Comparison of ENCODE assay signal across 1 cellular context in genomic region chr19:49212302-49212701, GRCh38.
TF ChIP-seq lines count a peak whose summit lies in the region.

No MANE protein-coding gene starts in this region.

TF ChIP-seq in GM12878, 131 proteins besides CTCF, POLR2A, EP300 and RAD21:
- TF ChIP-seq CUX1 (IDR thresholded peaks at IDR 0.05; ENCODE audit: insufficient replicate concordance, low read depth, low read length), result no peak
- TF ChIP-seq ZSCAN29 (IDR thresholded peaks at IDR 0.05), result no peak
- TF ChIP-seq ETV6 (conservative IDR thresholded peaks at IDR 0.05 in 1 of 2, IDR thresholded peaks at IDR 0.05 in 1 of 2; ENCODE audit: borderline replicate concordance in 1 of 2, low read depth in 1 of 2), result peak in 1 of 2 experiments; percentile 97; a peak in 2 of 4 replicates
- TF ChIP-seq NBN (IDR thresholded peaks at IDR 0.05), result no peak
- 0 out of 2 replicates have a peak, but pooled peaks have one; percentile 17 for TF ChIP-seq PKNOX1 (IDR thresholded peaks at IDR 0.05)
- TF ChIP-seq PAX8 (IDR thresholded peaks at IDR 0.05), result no peak
- no peak for TF ChIP-seq CBX3 (IDR thresholded peaks at IDR 0.05; ENCODE audit: borderline replicate concordance, low read depth)
